Comparison of ENCODE assay signal across 9 cellular contexts in the genomic region with DNA sequence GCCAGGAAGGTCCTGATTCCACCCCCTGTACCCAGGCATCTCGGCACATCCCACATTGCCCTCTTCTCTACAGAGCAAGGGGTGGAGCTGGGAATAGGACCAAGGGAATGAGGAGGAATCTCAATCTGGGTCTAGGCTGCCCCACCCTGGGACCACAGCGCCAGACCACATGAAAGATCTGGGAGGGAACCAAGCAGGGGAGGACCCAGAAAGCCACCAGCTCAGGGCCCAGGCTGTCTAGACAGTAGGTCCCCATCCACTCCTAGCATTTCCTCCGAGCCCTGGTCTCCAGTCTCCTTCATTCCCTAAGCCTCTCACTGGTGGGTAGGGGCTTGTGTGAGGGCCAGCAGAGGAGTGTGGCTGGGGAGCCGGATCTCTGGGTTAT. TPM values are rescaled to one million over a fixed set of nuclear protein-coding genes. Genes with fewer than 3 reads are reported as not detected.
DNase-seq lines count a peak whose midpoint lies in the region; ATAC-seq and TF ChIP-seq lines count a peak whose summit lies in the region.
"Had no signal": no experiment of that assay in that cellular context is flagged by ENCODE, and none has a peak within 500 bp of the region (broad histone marks: within the 10 kb centered on the region; RNA-seq: fewer than 3 reads in every experiment).

No MANE protein-coding gene starts in this region.

- intact Hi-C loops in lower leg skin (cut with DNase I; ENCODE audit: low total_unique reads), result no loop called here

- no peak for TF ChIP-seq CTCF in lower leg skin (IDR thresholded peaks at IDR 0.05)
- TF ChIP-seq CTCF in thoracic aorta (IDR thresholded peaks at IDR 0.05), result no peak

- 15 to 17% methylated on average over 4 of the region's 4 CpGs for WGBS in lower leg skin, 2 donors

- no peak overlapping the region for H3K4me3 ChIP-seq in lower leg skin (ENCODE audit: low read depth, poor library complexity, severe bottlenecking)
- peak overlapping the region; percentile 31 for H3K4me3 ChIP-seq in thoracic aorta

- H3K4me1 ChIP-seq in thoracic aorta (ENCODE audit: control insufficient read depth in 1 of 2, low read depth in 2 of 2), result peaks cover 31 to 68% of the 10 kb centered on the region in 2 donors

- no peaks in the 10 kb centered on the region for H3K27me3 ChIP-seq in thoracic aorta (replicated peaks; ENCODE audit: insufficient read depth)

- peak overlapping the region; percentile 89 to 98 for H3K27ac ChIP-seq in thoracic aorta

- H3K9me3 ChIP-seq in thoracic aorta, result no peaks in the 10 kb centered on the region

- TF ChIP-seq POLR2A in lower leg skin (IDR thresholded peaks at IDR 0.05), result no peak

- ATAC-seq in thoracic aorta (ENCODE audit: insufficient number of reproducible peaks, low FRiP score, low read depth), result peak; percentile 24
- ATAC-seq: stimulated activated naive B cell treated with anti-CD40 and anti-IgM and Interleukin-4, amounts not matched to agents 10 μg/mL and 1 μg/mL and 100 μg/mL, for 72 hours had no signal

- H3K36me3 ChIP-seq in thoracic aorta, result peaks cover 21% of the 10 kb centered on the region

- peak; percentile 82 for DNase-seq in LHCN-M2 (ENCODE audit: low read depth)
- peak; percentile 77 for DNase-seq in dedifferentiated amniotic fluid mesenchymal stem cell (ENCODE audit: extremely low spot score)
- DNase-seq in lower leg skin (ENCODE audit: low spot score in 2 of 2), result peak; percentile 73 to 93
- DNase-seq in thoracic aorta (ENCODE audit: low spot score), result no peak
- no peak for DNase-seq in superior temporal gyrus (ENCODE audit: extremely low spot score)
- no peak for DNase-seq in CD1c-positive myeloid dendritic cell (ENCODE audit: extremely low spot score)
- DNase-seq in activated naive CD4-positive, alpha-beta T cell treated with Interleukin-2 at 50 U/mL for 16 hours, result no peak
- DNase-seq in HuH-7 (ENCODE audit: low spot score), result no peak
- DNase-seq: stimulated activated naive B cell treated with anti-CD40 and anti-IgM and Interleukin-4, amounts not matched to agents 10 μg/mL and 1 μg/mL and 100 μg/mL, for 72 hours had no signal

RNA-seq across cellular contexts. Expression of a gene that starts 11.6 kb away (rescaled TPM):
- total RNA-seq in LHCN-M2 (2014; rRNA removed), result 79.0 and 88.7 TPM in 2 replicates
- polyA plus RNA-seq in LHCN-M2 (2012), result 94.1 TPM
- 10 to 100 TPM; 51.9 to 77.4 (median 70.2) TPM for total RNA-seq in lower leg skin
- 100 to 1,000 TPM; 206 to 377 TPM for total RNA-seq in thoracic aorta

RNA-seq across cellular contexts. Expression of a gene that starts 46.8 kb away (rescaled TPM):
- total RNA-seq in LHCN-M2 (2014; rRNA removed) (149 and 156 TPM in 2 replicates), lower leg skin (10 to 100 TPM; 61.4 to 81.2 (median 70.7) TPM), thoracic aorta (100 to 1,000 TPM; 116 to 125 TPM)
- 127 TPM for polyA plus RNA-seq in LHCN-M2 (2012)

RNA-seq across cellular contexts. Expression of a gene that starts 53.3 kb away (rescaled TPM):
- total RNA-seq in LHCN-M2 (2014; rRNA removed) (47.0 and 75.3 TPM in 2 replicates), lower leg skin (10 to 100 TPM; 14.7 to 20.1 (median 16.1) TPM), thoracic aorta (10 to 100 TPM; 27.5 to 50.8 TPM)
- polyA plus RNA-seq in LHCN-M2 (2012), result 25.5 TPM

Comparison
In these comparisons a context has a peak if more than half of its experiments do, and no peak if none do; other contexts are left out.
1. DNase-seq: peak in LHCN-M2 (single experiment), dedifferentiated amniotic fluid mesenchymal stem cell (single experiment) and lower leg skin (2 of 2); none in thoracic aorta (single experiment), superior temporal gyrus (single experiment), CD1c-positive myeloid dendritic cell (single experiment), activated naive CD4-positive, alpha-beta T cell treated with Interleukin-2 at 50 U/mL for 16 hours (single experiment) and HuH-7 (single experiment).